25 cellular contexts compared by ENCODE assay signal in the genomic region with DNA sequence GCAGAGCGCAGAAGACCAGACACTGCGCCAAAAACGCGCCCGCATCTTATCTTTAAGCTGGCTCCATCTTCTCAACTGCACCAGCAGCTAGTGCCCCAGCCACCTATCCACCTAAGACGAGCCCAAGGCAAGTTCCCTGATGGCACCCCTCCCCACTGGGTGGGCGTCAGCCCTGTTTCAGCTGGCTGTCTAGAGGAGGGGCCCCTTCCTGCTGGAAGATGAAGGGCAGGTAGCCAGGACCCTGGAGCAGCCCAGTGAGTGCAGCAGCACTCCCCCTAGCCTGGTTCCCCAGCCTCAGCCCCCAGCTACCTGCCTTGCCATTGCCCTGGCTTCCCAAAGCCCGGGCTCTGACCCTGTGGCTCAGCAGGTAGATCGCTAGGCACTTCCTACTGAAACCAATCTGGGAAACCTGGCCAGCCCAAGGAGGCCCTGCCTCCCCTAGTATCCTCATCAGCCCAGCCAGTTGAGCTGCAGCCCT. TPM values are rescaled to one million over a fixed set of nuclear protein-coding genes. Genes with fewer than 3 reads are reported as not detected.
DNase-seq lines count a peak whose midpoint lies in the region; ATAC-seq, FAIRE-seq and TF ChIP-seq lines count a peak whose summit lies in the region.
"Had no signal": no experiment of that assay in that cellular context is flagged by ENCODE, and none has a peak within 500 bp of the region (broad histone marks: within the 10 kb centered on the region; RNA-seq: fewer than 3 reads in every experiment).

No MANE protein-coding gene starts in this region.

- no peak overlapping the region for H3K4me3 ChIP-seq in CD8-positive, alpha-beta T cell (ENCODE audit: low read depth, low read length)
- H3K4me3 ChIP-seq in ascending aorta: no peak overlapping the region
- no peak overlapping the region for H3K4me3 ChIP-seq in kidney (ENCODE audit: low read length in 2 of 2)
- no peak overlapping the region for H3K4me3 ChIP-seq in neuronal stem cell (ENCODE audit: low read length in 2 of 2)
- H3K4me3 ChIP-seq: GM23248, transverse colon had no signal

- H3K27ac ChIP-seq in CD8-positive, alpha-beta T cell (ENCODE audit: low read depth, low read length): no peak overlapping the region
- H3K27ac ChIP-seq in ascending aorta (peak overlapping the region; percentile 87 to 97), kidney (ENCODE audit: low read depth in 2 of 2, low read length in 2 of 2) (peak overlapping the region in 1 of 2 donors; percentile 43), neuronal stem cell (replicated peaks; ENCODE audit: low read length) (no peak overlapping the region)
- H3K27ac ChIP-seq: GM23248, parathyroid adenoma had no signal

- peak overlapping the region; percentile 66 for H3K4me3 Mint-ChIP-seq in CD8-positive, alpha-beta T cell

- intact Hi-C loops in CD8-positive, alpha-beta T cell (cut with DNase I, micrococcal nuclease): loop anchor here in 1 of 2 experiments (5.0 kb wide), 2 partner anchors 144 to 309 kb away; partner anchors contain the start of gene ZDHHC8
- intact Hi-C loops in ascending aorta (cut with DNase I) (no loop called here), kidney (cut with DNase I) (no loop called here)

- no peaks in the 10 kb centered on the region for H3K27me3 Mint-ChIP-seq in CD8-positive, alpha-beta T cell (ENCODE audit: low read depth)
- H3K27me3 Mint-ChIP-seq: activated CD4-positive, alpha-beta T cell treated with anti-CD3 and anti-CD28 coated beads for 36 hours had no signal

- H4K91ac ChIP-seq in neuronal stem cell (ENCODE audit: low read depth, low read length, poor library complexity): no peak overlapping the region

- TF ChIP-seq CTCF in CD8-positive, alpha-beta T cell (IDR thresholded peaks at IDR 0.05): no peak
- TF ChIP-seq CTCF in ascending aorta (IDR thresholded peaks at IDR 0.05): no peak
- TF ChIP-seq CTCF in kidney (IDR thresholded peaks at IDR 0.05; ENCODE audit: borderline replicate concordance, extremely low read depth, insufficient read depth): no peak

- H4K8ac ChIP-seq in neuronal stem cell (ENCODE audit: low read depth, low read length): no peak overlapping the region

- POLR2A ChIA-PET in CD8-positive, alpha-beta T cell (lab: Charles Lee): no interaction called here

- ATAC-seq in CD8-positive, alpha-beta T cell: no peak
- ATAC-seq: activated CD4-positive, alpha-beta T cell treated with anti-CD3 and anti-CD28 coated beads for 36 hours; esophagus mucosa had no signal

- peak overlapping the region; percentile 22 for H2BK5ac ChIP-seq in neuronal stem cell (ENCODE audit: low read length)

- no peak overlapping the region for H2AFZ ChIP-seq in neuronal stem cell (ENCODE audit: low read length)
- H2AFZ ChIP-seq: GM23248, parathyroid adenoma had no signal

- H3K36me3 ChIP-seq in CD8-positive, alpha-beta T cell (ENCODE audit: insufficient read depth, low read length): no peaks in the 10 kb centered on the region
- H3K36me3 ChIP-seq in ascending aorta: no peaks in the 10 kb centered on the region
- H3K36me3 ChIP-seq in kidney (ENCODE audit: control insufficient read depth in 1 of 2, insufficient read depth in 2 of 2, low read length in 2 of 2): no peaks in the 10 kb centered on the region
- H3K36me3 ChIP-seq in neuronal stem cell (replicated peaks in 1 of 2; ENCODE audit: control insufficient read depth in 2 of 2, insufficient read depth in 2 of 2, low read length in 2 of 2): peaks cover 2 to 10% of the 10 kb centered on the region in 2 donors
- H3K36me3 ChIP-seq: transverse colon had no signal

- peak overlapping the region; percentile 95 for H2AK5ac ChIP-seq in neuronal stem cell (ENCODE audit: low read depth, low read length)

- peaks cover 20% of the 10 kb centered on the region for H3K79me1 ChIP-seq in neuronal stem cell (ENCODE audit: low read depth, low read length)

- peak overlapping the region; percentile 34 for H3K23ac ChIP-seq in neuronal stem cell (ENCODE audit: low read depth, low read length, poor library complexity)

- peak overlapping the region; percentile 89 for H2BK15ac ChIP-seq in neuronal stem cell (ENCODE audit: low read length)

- H3K4ac ChIP-seq in neuronal stem cell (ENCODE audit: low read length): no peak overlapping the region

- peak overlapping the region; percentile 35 for H3K18ac ChIP-seq in neuronal stem cell (ENCODE audit: low read length)

- H3K4me1 ChIP-seq in CD8-positive, alpha-beta T cell (ENCODE audit: insufficient read depth, low read length): peaks cover 8% of the 10 kb centered on the region
- H3K4me1 ChIP-seq in ascending aorta (peaks cover 37 to 58% of the 10 kb centered on the region in 2 donors), kidney (ENCODE audit: control insufficient read depth in 1 of 2, insufficient read depth in 1 of 2, low read depth in 1 of 2, low read length in 2 of 2) (peaks cover 0 to 25% of the 10 kb centered on the region in 2 donors), neuronal stem cell (ENCODE audit: control insufficient read depth in 2 of 2, insufficient read depth in 1 of 2, low read depth in 1 of 2, low read length in 2 of 2) (peaks cover 22 to 23% of the 10 kb centered on the region in 2 donors)

- H3K9me3 Mint-ChIP-seq in CD8-positive, alpha-beta T cell: no peaks in the 10 kb centered on the region
- H3K9me3 Mint-ChIP-seq: CD4-positive, alpha-beta memory T cell had no signal

- peak overlapping the region; percentile 18 for H3K27ac Mint-ChIP-seq in CD8-positive, alpha-beta T cell
- H3K27ac Mint-ChIP-seq: activated CD4-positive, alpha-beta T cell treated with anti-CD3 and anti-CD28 coated beads for 36 hours; CD4-positive, alpha-beta memory T cell had no signal

- no peak overlapping the region for H3K4me2 ChIP-seq in neuronal stem cell (ENCODE audit: insufficient read depth, low read length, poor library complexity, severe bottlenecking)

- peak overlapping the region; percentile 46 for H2BK12ac ChIP-seq in neuronal stem cell (ENCODE audit: low read length)

- no peaks in the 10 kb centered on the region for H3K36me3 Mint-ChIP-seq in CD8-positive, alpha-beta T cell
- H3K36me3 Mint-ChIP-seq: CD4-positive, alpha-beta memory T cell had no signal

- H3K14ac ChIP-seq in neuronal stem cell (ENCODE audit: low read length): no peak overlapping the region

- no peak for FAIRE-seq in kidney (lab: Jason Lieb, UNC)
- FAIRE-seq: GM12892, GM19239 had no signal

- no peak overlapping the region for H3K9ac ChIP-seq in kidney (ENCODE audit: low read length in 2 of 2)
- no peak overlapping the region for H3K9ac ChIP-seq in neuronal stem cell (ENCODE audit: low read depth, low read length, poor library complexity)
- H3K9ac ChIP-seq: GM23248, parathyroid adenoma had no signal

- no peaks in the 10 kb centered on the region for H3K27me3 ChIP-seq in CD8-positive, alpha-beta T cell (ENCODE audit: insufficient read depth, low read length)
- H3K27me3 ChIP-seq in ascending aorta: no peaks in the 10 kb centered on the region
- H3K27me3 ChIP-seq in neuronal stem cell (ENCODE audit: control insufficient read depth in 3 of 3, insufficient read depth in 3 of 3, low read depth in 1 of 3, low read length in 3 of 3): no peaks in the 10 kb centered on the region
- H3K27me3 ChIP-seq: transverse colon had no signal

- H3K9me3 ChIP-seq in CD8-positive, alpha-beta T cell (ENCODE audit: low read length): no peaks in the 10 kb centered on the region
- H3K9me3 ChIP-seq in ascending aorta (no peaks in the 10 kb centered on the region), kidney (ENCODE audit: control insufficient read depth in 1 of 2, low read length in 2 of 2) (no peaks in the 10 kb centered on the region), neuronal stem cell (replicated peaks in 1 of 2; ENCODE audit: control insufficient read depth in 2 of 2, insufficient read depth in 1 of 2, low read depth in 1 of 2, low read length in 2 of 2) (no peaks in the 10 kb centered on the region)
- H3K9me3 ChIP-seq: transverse colon had no signal

- no peak overlapping the region for H2BK120ac ChIP-seq in neuronal stem cell (ENCODE audit: low read depth, low read length)

- H3K4me1 Mint-ChIP-seq in CD8-positive, alpha-beta T cell (ENCODE audit: low read depth): peaks cover 3% of the 10 kb centered on the region
- H3K4me1 Mint-ChIP-seq: activated CD4-positive, alpha-beta T cell treated with anti-CD3 and anti-CD28 coated beads for 36 hours had no signal

- WGBS in neuronal stem cell (ENCODE audit: extremely low coverage in 2 of 2, insufficient read length in 2 of 2, insufficient replicate concordance in 1 of 2), 2 donors: no CpG with 5 or more reads among the region's 9 CpGs

- DNase-seq in CD8-positive, alpha-beta T cell: no peak
- DNase-seq in ascending aorta (ENCODE audit: low spot score in 2 of 2): no peak
- DNase-seq in kidney: peak; percentile 71
- DNase-seq in neuronal stem cell (ENCODE audit: low spot score): no peak
- no peak for DNase-seq in activated gamma-delta T cell (lab: John Stamatoyannopoulos, UW)
- DNase-seq in dermis blood vessel endothelial cell: no peak
- no peak for DNase-seq in DMS53 treated with DMSO at 0.1 percent for 48 hours (lab: John Stamatoyannopoulos, UW; ENCODE audit: unreplicated experiment)
- no peak for DNase-seq in dedifferentiated amniotic fluid mesenchymal stem cell (ENCODE audit: extremely low spot score)
- DNase-seq: activated CD4-positive, alpha-beta T cell treated with anti-CD3 and anti-CD28 coated beads for 36 hours; amniotic stem cell; caudate nucleus; CD4-positive, alpha-beta memory T cell; DMS79; GM23248; KBM-7; NCI-H1694; NCI-H526 treated with DMSO at 0.1 percent for 48 hours; stimulated activated CD4-positive, alpha-beta T cell treated with anti-CD3 and anti-CD28 coated beads, Interleukin-2, amount 100 ng/mL, for 24 hours; stimulated activated naive CD4-positive, alpha-beta T cell treated with Interleukin-2 at 50 U/mL for 16 hours; SW 1271; transverse colon had no signal

- CTCF ChIA-PET in CD8-positive, alpha-beta T cell (lab: Charles Lee): no interaction called here

RNA-seq across cellular contexts. Expression of gene ARVCF, which starts 28.3 kb away (rescaled TPM):
- 1 to 10 TPM; 1.1 to 2.3 TPM for total RNA-seq in CD8-positive, alpha-beta T cell
- 252 TPM for total RNA-seq in ascending aorta
- total RNA-seq in kidney: 21.9 TPM
- 16.0 TPM for polyA plus RNA-seq in kidney (ENCODE audit: insufficient read depth, low read depth, low replicate concordance)
- 35.3 TPM for polyA plus RNA-seq in neuronal stem cell (2013, experiment 1 of 2)
- 32.4 TPM for polyA plus RNA-seq in neuronal stem cell (2013, experiment 2 of 2)
- 123 and 288 TPM in 2 replicates for total RNA-seq in dermis blood vessel endothelial cell

RNA-seq across cellular contexts. Expression of gene TANGO2, which starts 32.5 kb away (rescaled TPM):
- total RNA-seq in CD8-positive, alpha-beta T cell: 10 to 100 TPM in 1 of 2 experiments, 1 to 10 TPM in 1; 9.2 to 11.4 TPM
- total RNA-seq in ascending aorta: 26.3 TPM
- 27.7 TPM for total RNA-seq in kidney
- 37.3 TPM for polyA plus RNA-seq in kidney (ENCODE audit: insufficient read depth, low read depth, low replicate concordance)
- polyA plus RNA-seq in neuronal stem cell (2013, experiment 1 of 2): 4.9 TPM
- polyA plus RNA-seq in neuronal stem cell (2013, experiment 2 of 2): 4.2 TPM
- total RNA-seq in dermis blood vessel endothelial cell: 86.0 and 93.6 TPM in 2 replicates

RNA-seq across cellular contexts. Expression of gene TXNRD2, which starts 46.8 kb away (rescaled TPM):
- total RNA-seq in CD8-positive, alpha-beta T cell: 10 to 100 TPM; 11.0 to 14.1 TPM
- total RNA-seq in ascending aorta (46.0 TPM), kidney (28.6 TPM), dermis blood vessel endothelial cell (81.9 and 129 TPM in 2 replicates)
- 50.6 TPM for polyA plus RNA-seq in kidney (ENCODE audit: insufficient read depth, low read depth, low replicate concordance)
- 16.7 TPM for polyA plus RNA-seq in neuronal stem cell (2013, experiment 1 of 2)
- 17.7 TPM for polyA plus RNA-seq in neuronal stem cell (2013, experiment 2 of 2)

RNA-seq across cellular contexts. Expression of gene COMT, which starts 46.8 kb away (rescaled TPM):
- 10 to 100 TPM; 10.5 to 11.0 TPM for total RNA-seq in CD8-positive, alpha-beta T cell
- total RNA-seq in ascending aorta: 150 TPM
- total RNA-seq in kidney: 118 TPM
- 244 TPM for polyA plus RNA-seq in kidney (ENCODE audit: insufficient read depth, low read depth, low replicate concordance)
- 7.3 TPM for polyA plus RNA-seq in neuronal stem cell (2013, experiment 1 of 2)
- polyA plus RNA-seq in neuronal stem cell (2013, experiment 2 of 2): 6.4 TPM
- 551 and 616 TPM in 2 replicates for total RNA-seq in dermis blood vessel endothelial cell

Comparison
In these comparisons a context has a peak if more than half of its experiments do, and no peak if none do; other contexts are left out.
1. H3K27ac ChIP-seq: peak in ascending aorta (2 of 2); none in CD8-positive, alpha-beta T cell (single experiment) and neuronal stem cell (single experiment).